8 cellular contexts compared by ENCODE assay signal in genomic region chr15:79091204-79091867, GRCh38. TPM values are rescaled to one million over a fixed set of nuclear protein-coding genes. Genes with fewer than 3 reads are reported as not detected.
A peak's percentile ranks its signal among the peaks of the same experiment; 100 is the strongest.
DNase-seq lines count a peak whose midpoint lies in the region; ATAC-seq and TF ChIP-seq lines count a peak whose summit lies in the region.

No MANE protein-coding gene starts in this region.

- TF ChIP-seq CTCF in stomach (IDR thresholded peaks at IDR 0.05) (no peak), gastrocnemius medialis (IDR thresholded peaks at IDR 0.05 in 4 of 5, conservative IDR thresholded peaks at IDR 0.05 in 1 of 5) (no peak)

- H3K36me3 ChIP-seq in stomach (no peaks in the 10 kb centered on the region), gastrocnemius medialis (no peaks in the 10 kb centered on the region)

- peak overlapping the region; percentile 23 for H3K4me3 Mint-ChIP-seq in activated CD4-positive, alpha-beta T cell treated with anti-CD3 and anti-CD28 coated beads, Interleukin-2, amount 10 ng/mL, durations not matched to agents 24 days and 14 days
- H3K4me3 Mint-ChIP-seq in T-helper 2 cell treated with Interferon-gamma antibody and Interleukin-4, amounts not matched to agents 5 μg/mL and 100 μg/mL, for 36 hours = no peak overlapping the region
- peak overlapping the region in 2 of 10 donors; percentile 38 to 39 for H3K4me3 Mint-ChIP-seq in naive thymus-derived CD8-positive, alpha-beta T cell

- H3K9me3 ChIP-seq in iPS-18c (ENCODE audit: control insufficient read depth, insufficient read depth, low read length) = peaks cover 6% of the 10 kb centered on the region
- no peaks in the 10 kb centered on the region for H3K9me3 ChIP-seq in stomach
- no peaks in the 10 kb centered on the region for H3K9me3 ChIP-seq in gastrocnemius medialis

- TF ChIP-seq POLR2A in stomach (IDR thresholded peaks at IDR 0.05) (no peak), gastrocnemius medialis (IDR thresholded peaks at IDR 0.05) (no peak)

- H3K36me3 Mint-ChIP-seq in activated CD4-positive, alpha-beta T cell treated with anti-CD3 and anti-CD28 coated beads, Interleukin-2, amount 10 ng/mL, durations not matched to agents 24 days and 14 days (ENCODE audit: low read depth) = peaks cover 3% of the 10 kb centered on the region
- H3K36me3 Mint-ChIP-seq in T-helper 2 cell treated with Interferon-gamma antibody and Interleukin-4, amounts not matched to agents 5 μg/mL and 100 μg/mL, for 36 hours (ENCODE audit: low read depth) = no peaks in the 10 kb centered on the region
- no peaks in the 10 kb centered on the region for H3K36me3 Mint-ChIP-seq in naive thymus-derived CD8-positive, alpha-beta T cell

- H3K4me3 ChIP-seq in iPS-18c (ENCODE audit: insufficient read depth, low read depth, low read length) = peak overlapping the region; percentile 62
- H3K4me3 ChIP-seq in stomach = peak overlapping the region in 3 of 4 donors; percentile 11 to 36 (median 33)
- H3K4me3 ChIP-seq in gastrocnemius medialis = peak overlapping the region in 2 of 4 donors; percentile 26 to 31

- WGBS in stomach, 5 donors = 1 to 3% (median 2%) methylated on average over 23 to 53 of the region's 53 CpGs

- H3K4me1 ChIP-seq in stomach (peaks cover 13 to 28% (median 25%) of the 10 kb centered on the region in 4 donors), gastrocnemius medialis (peaks cover 4 to 12% of the 10 kb centered on the region in 2 donors)

- in situ Hi-C loops in gastrocnemius medialis (cut with MboI; ENCODE audit: low sequenced_read_pairs in 4 of 4) = no loop called here

- H3K27ac ChIP-seq in stomach = no peak overlapping the region
- no peak overlapping the region for H3K27ac ChIP-seq in gastrocnemius medialis

- no peak for TF ChIP-seq EP300 in stomach (IDR thresholded peaks at IDR 0.05)

- peaks cover 8% of the 10 kb centered on the region for H3K4me1 Mint-ChIP-seq in activated CD4-positive, alpha-beta T cell treated with anti-CD3 and anti-CD28 coated beads, Interleukin-2, amount 10 ng/mL, durations not matched to agents 24 days and 14 days
- no peaks in the 10 kb centered on the region for H3K4me1 Mint-ChIP-seq in T-helper 2 cell treated with Interferon-gamma antibody and Interleukin-4, amounts not matched to agents 5 μg/mL and 100 μg/mL, for 36 hours (ENCODE audit: low read depth)
- H3K4me1 Mint-ChIP-seq in naive thymus-derived CD8-positive, alpha-beta T cell = peaks cover 0 to 22% (median 6%) of the 10 kb centered on the region in 4 donors

- peaks cover 4% of the 10 kb centered on the region for H3K9me3 Mint-ChIP-seq in activated CD4-positive, alpha-beta T cell treated with anti-CD3 and anti-CD28 coated beads, Interleukin-2, amount 10 ng/mL, durations not matched to agents 24 days and 14 days
- H3K9me3 Mint-ChIP-seq in T-helper 2 cell treated with Interferon-gamma antibody and Interleukin-4, amounts not matched to agents 5 μg/mL and 100 μg/mL, for 36 hours = no peaks in the 10 kb centered on the region
- H3K9me3 Mint-ChIP-seq in naive thymus-derived CD8-positive, alpha-beta T cell = no peaks in the 10 kb centered on the region

- DNase-seq in activated CD4-positive, alpha-beta T cell treated with anti-CD3 and anti-CD28 coated beads, Interleukin-2, amount 10 ng/mL, durations not matched to agents 24 days and 14 days = peak; percentile 60
- no peak for DNase-seq in activated CD4-positive, alpha-beta T cell treated with anti-CD3 and anti-CD28 coated beads for 1 hour
- DNase-seq in T-helper 2 cell treated with Interferon-gamma antibody and Interleukin-4, amounts not matched to agents 5 μg/mL and 100 μg/mL, for 36 hours (ENCODE audit: low spot score) = peak; percentile 13
- no peak for DNase-seq in stomach
- no peak for DNase-seq in gastrocnemius medialis
- no peak for DNase-seq in naive thymus-derived CD8-positive, alpha-beta T cell

- POLR2A ChIA-PET in naive thymus-derived CD8-positive, alpha-beta T cell (lab: Charles Lee) = no interaction called here

- H3K27ac Mint-ChIP-seq in activated CD4-positive, alpha-beta T cell treated with anti-CD3 and anti-CD28 coated beads, Interleukin-2, amount 10 ng/mL, durations not matched to agents 24 days and 14 days = no peak overlapping the region
- no peak overlapping the region for H3K27ac Mint-ChIP-seq in T-helper 2 cell treated with Interferon-gamma antibody and Interleukin-4, amounts not matched to agents 5 μg/mL and 100 μg/mL, for 36 hours
- peak overlapping the region in 1 of 10 donors; percentile 40 for H3K27ac Mint-ChIP-seq in naive thymus-derived CD8-positive, alpha-beta T cell

- H3K27me3 ChIP-seq in stomach (peaks cover 31 to 99% (median 63%) of the 10 kb centered on the region in 3 donors), gastrocnemius medialis (peaks cover 63 to 71% (median 66%) of the 10 kb centered on the region in 3 donors)

- intact Hi-C loops in activated CD4-positive, alpha-beta T cell treated with anti-CD3 and anti-CD28 coated beads, Interleukin-2, amount 10 ng/mL, durations not matched to agents 24 days and 14 days (cut with micrococcal nuclease) = no loop called here
- intact Hi-C loops in stomach (cut with DNase I; ENCODE audit: low total_unique reads) (no loop called here), gastrocnemius medialis (cut with DNase I; ENCODE audit: low total_unique reads) (no loop called here)

- H3K27me3 Mint-ChIP-seq in activated CD4-positive, alpha-beta T cell treated with anti-CD3 and anti-CD28 coated beads, Interleukin-2, amount 10 ng/mL, durations not matched to agents 24 days and 14 days = peaks cover 54% of the 10 kb centered on the region
- H3K27me3 Mint-ChIP-seq in T-helper 2 cell treated with Interferon-gamma antibody and Interleukin-4, amounts not matched to agents 5 μg/mL and 100 μg/mL, for 36 hours (ENCODE audit: low read depth) = peaks cover 47% of the 10 kb centered on the region
- peaks cover 28 to 92% (median 64%) of the 10 kb centered on the region in 5 donors for H3K27me3 Mint-ChIP-seq in naive thymus-derived CD8-positive, alpha-beta T cell

- ATAC-seq in gastrocnemius medialis (no peak), HG02884 (IDR thresholded peaks at IDR 0.05; ENCODE audit: unreplicated experiment) (no peak)
- ATAC-seq in naive thymus-derived CD8-positive, alpha-beta T cell = no peak

RNA-seq across cellular contexts. Expression of gene RASGRF1, which starts 0.8 kb away (rescaled TPM):
- total RNA-seq in activated CD4-positive, alpha-beta T cell treated with anti-CD3 and anti-CD28 coated beads, Interleukin-2, amount 10 ng/mL, durations not matched to agents 24 days and 14 days = not detected in 2 replicates
- total RNA-seq in stomach (1 to 10 TPM in 2 of 5 donors, under 1 TPM in 1, not detected in 2; 0.18 to 3.8 (median 2.2) TPM), gastrocnemius medialis (not detected)
- polyA plus RNA-seq in stomach = under 1 TPM in 1 of 3 donors, not detected in 2; 0.10 TPM
- total RNA-seq in naive thymus-derived CD8-positive, alpha-beta T cell = under 1 TPM in 1 of 2 experiments, not detected in 1; 0.14 TPM
- polyA plus RNA-seq in naive thymus-derived CD8-positive, alpha-beta T cell = not detected

Comparison
In these comparisons a context has a peak if more than half of its experiments do, and no peak if none do; other contexts are left out.
1. DNase-seq: peak in activated CD4-positive, alpha-beta T cell treated with anti-CD3 and anti-CD28 coated beads, Interleukin-2, amount 10 ng/mL, durations not matched to agents 24 days and 14 days (single experiment) and T-helper 2 cell treated with Interferon-gamma antibody and Interleukin-4, amounts not matched to agents 5 μg/mL and 100 μg/mL, for 36 hours (single experiment); none in activated CD4-positive, alpha-beta T cell treated with anti-CD3 and anti-CD28 coated beads for 1 hour (single experiment), stomach (single experiment), gastrocnemius medialis (0 of 2) and naive thymus-derived CD8-positive, alpha-beta T cell (0 of 10).